In genomic region chr12:108514468-108514972, GRCh38 we compare ENCODE assay signal across 8 cellular contexts. TPM values are rescaled to one million over a fixed set of nuclear protein-coding genes. Genes with fewer than 3 reads are reported as not detected.
A peak's percentile ranks its signal among the peaks of the same experiment; 100 is the strongest.
DNase-seq lines count a peak whose midpoint lies in the region; ATAC-seq, FAIRE-seq and TF ChIP-seq lines count a peak whose summit lies in the region.

No MANE protein-coding gene starts in this region.

- H3K27me3 ChIP-seq in neuron (ENCODE audit: insufficient read depth, low read length): no peaks in the 10 kb centered on the region

- no peaks in the 10 kb centered on the region for H3K9me3 Mint-ChIP-seq in effector memory CD8-positive, alpha-beta T cell

- ATAC-seq in GM18867 (IDR thresholded peaks at IDR 0.05; ENCODE audit: unreplicated experiment): peak; percentile 8
- ATAC-seq in effector memory CD8-positive, alpha-beta T cell (replicated peaks): peak; percentile 32

- peaks cover 2% of the 10 kb centered on the region for H3K9me3 ChIP-seq in neuron (ENCODE audit: low read length)

- H3K4me1 ChIP-seq in neuron (ENCODE audit: insufficient read depth, low read length): peaks cover 8% of the 10 kb centered on the region

- DNase-seq in Jurkat, Clone E6-1 (ENCODE audit: low read depth, low spot score): no peak
- no peak for DNase-seq in effector memory CD8-positive, alpha-beta T cell
- DNase-seq in D721Med (ENCODE audit: insufficient read length, low spot score) (no peak), GM19238 (ENCODE audit: insufficient read length, low spot score) (no peak)
- DNase-seq in central memory CD4-positive, alpha-beta T cell: no peak
- no peak for DNase-seq in effector CD4-positive, alpha-beta T cell

- H3K36me3 Mint-ChIP-seq in effector memory CD8-positive, alpha-beta T cell (ENCODE audit: insufficient read depth): peaks cover 15% of the 10 kb centered on the region

- H2AFZ ChIP-seq in neuron (ENCODE audit: low read depth, low read length): peak overlapping the region; percentile 58

- peaks cover 24 to 26% of the 10 kb centered on the region in 2 donors for H3K4me1 Mint-ChIP-seq in effector memory CD8-positive, alpha-beta T cell (ENCODE audit: low read depth in 2 of 2)

- H3K27ac Mint-ChIP-seq in effector memory CD8-positive, alpha-beta T cell: peak overlapping the region; percentile 79 to 96

- peaks cover 27% of the 10 kb centered on the region for H3K36me3 ChIP-seq in neuron (ENCODE audit: insufficient read depth, low read length)

- TF ChIP-seq CTCF in D721Med (IDR thresholded peaks at IDR 0.05; ENCODE audit: insufficient read depth, missing control alignments): no peak

- no peaks in the 10 kb centered on the region for H3K27me3 Mint-ChIP-seq in effector memory CD8-positive, alpha-beta T cell

- peak overlapping the region; percentile 79 to 92 for H3K4me3 Mint-ChIP-seq in effector memory CD8-positive, alpha-beta T cell

- H3K4me3 ChIP-seq in Jurkat, Clone E6-1 (ENCODE audit: low read length): peak overlapping the region; percentile 81
- H3K4me3 ChIP-seq in neuron (ENCODE audit: low read length): peak overlapping the region; percentile 81

- FAIRE-seq in D721Med (lab: Jason Lieb, UNC): no peak

RNA-seq across cellular contexts. Expression of gene FICD, which starts 0.6 kb away (rescaled TPM):
- polyA plus RNA-seq in Jurkat, Clone E6-1 (2012; ENCODE audit: insufficient read depth, insufficient read length): 5.0 TPM

RNA-seq across cellular contexts. Expression of gene SART3, which starts 46.5 kb away (rescaled TPM):
- 56.7 TPM for polyA plus RNA-seq in Jurkat, Clone E6-1 (2012; ENCODE audit: insufficient read depth, insufficient read length)

RNA-seq across cellular contexts. Expression of gene ISCU, which starts 47.9 kb away (rescaled TPM):
- polyA plus RNA-seq in Jurkat, Clone E6-1 (2012; ENCODE audit: insufficient read depth, insufficient read length): 109 TPM
